In genomic region chr9:105191508-105192118, GRCh38 we compare ENCODE assay signal across 1 cellular context.
A peak's percentile ranks its signal among the peaks of the same experiment; 100 is the strongest.
TF ChIP-seq lines count a peak whose summit lies in the region.

No MANE protein-coding gene starts in this region.

TF ChIP-seq in HepG2, 621 proteins besides CTCF, POLR2A, EP300 and RAD21 (continued from another document and continues in another):
- TF ChIP-seq, protein P1, sequence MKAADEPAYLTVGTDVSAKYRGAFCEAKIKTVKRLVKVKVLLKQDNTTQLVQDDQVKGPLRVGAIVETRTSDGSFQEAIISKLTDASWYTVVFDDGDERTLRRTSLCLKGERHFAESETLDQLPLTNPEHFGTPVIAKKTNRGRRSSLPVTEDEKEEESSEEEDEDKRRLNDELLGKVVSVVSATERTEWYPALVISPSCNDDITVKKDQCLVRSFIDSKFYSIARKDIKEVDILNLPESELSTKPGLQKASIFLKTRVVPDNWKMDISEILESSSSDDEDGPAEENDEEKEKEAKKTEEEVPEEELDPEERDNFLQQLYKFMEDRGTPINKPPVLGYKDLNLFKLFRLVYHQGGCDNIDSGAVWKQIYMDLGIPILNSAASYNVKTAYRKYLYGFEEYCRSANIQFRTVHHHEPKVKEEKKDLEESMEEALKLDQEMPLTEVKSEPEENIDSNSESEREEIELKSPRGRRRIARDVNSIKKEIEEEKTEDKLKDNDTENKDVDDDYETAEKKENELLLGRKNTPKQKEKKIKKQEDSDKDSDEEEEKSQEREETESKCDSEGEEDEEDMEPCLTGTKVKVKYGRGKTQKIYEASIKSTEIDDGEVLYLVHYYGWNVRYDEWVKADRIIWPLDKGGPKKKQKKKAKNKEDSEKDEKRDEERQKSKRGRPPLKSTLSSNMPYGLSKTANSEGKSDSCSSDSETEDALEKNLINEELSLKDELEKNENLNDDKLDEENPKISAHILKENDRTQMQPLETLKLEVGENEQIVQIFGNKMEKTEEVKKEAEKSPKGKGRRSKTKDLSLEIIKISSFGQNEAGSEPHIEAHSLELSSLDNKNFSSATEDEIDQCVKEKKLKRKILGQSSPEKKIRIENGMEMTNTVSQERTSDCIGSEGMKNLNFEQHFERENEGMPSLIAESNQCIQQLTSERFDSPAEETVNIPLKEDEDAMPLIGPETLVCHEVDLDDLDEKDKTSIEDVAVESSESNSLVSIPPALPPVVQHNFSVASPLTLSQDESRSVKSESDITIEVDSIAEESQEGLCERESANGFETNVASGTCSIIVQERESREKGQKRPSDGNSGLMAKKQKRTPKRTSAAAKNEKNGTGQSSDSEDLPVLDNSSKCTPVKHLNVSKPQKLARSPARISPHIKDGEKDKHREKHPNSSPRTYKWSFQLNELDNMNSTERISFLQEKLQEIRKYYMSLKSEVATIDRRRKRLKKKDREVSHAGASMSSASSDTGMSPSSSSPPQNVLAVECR (CRISPR knock-in tag; IDR thresholded peaks at IDR 0.05; ENCODE audit: borderline replicate concordance): peak; percentile 45; the same call in 1 of the 2 replicates
- TF ChIP-seq ZBTB39 (CRISPR knock-in tag; IDR thresholded peaks at IDR 0.05) (peak; percentile 58; the same call in 1 of the 2 replicates), GABPA (IDR thresholded peaks at IDR 0.05; ENCODE audit: low read depth, low read length) (no peak), GABPA (CRISPR knock-in tag; IDR thresholded peaks at IDR 0.05; ENCODE audit: low read depth) (peak; percentile 32; the same call in 1 of the 2 replicates), ZNF577 (CRISPR knock-in tag; IDR thresholded peaks at IDR 0.05; ENCODE audit: borderline replicate concordance, low read depth) (no peak), ZNF362 (CRISPR knock-in tag; IDR thresholded peaks at IDR 0.05; ENCODE audit: borderline replicate concordance) (peak; percentile 60; the same call in 1 of the 2 replicates), PCBP1 (IDR thresholded peaks at IDR 0.05; ENCODE audit: borderline replicate concordance, low read depth, low read length) (no peak), HMG20B (CRISPR knock-in tag; conservative IDR thresholded peaks at IDR 0.05) (peak; percentile 76; the same call in 1 of the 2 replicates), ZNF264 (CRISPR knock-in tag; IDR thresholded peaks at IDR 0.05) (peak; percentile 58; the same call in 1 of the 2 replicates), SP1 (IDR thresholded peaks at IDR 0.05) (no peak), SP1 (CRISPR knock-in tag; IDR thresholded peaks at IDR 0.05) (no peak), SOX13 (IDR thresholded peaks at IDR 0.05) (peak; percentile 66), SOX13 (CRISPR knock-in tag; conservative IDR thresholded peaks at IDR 0.05 in 1 of 2, IDR thresholded peaks at IDR 0.05 in 1 of 2) (peak in 1 of 2 experiments; percentile 87; a peak in 2 of 4 replicates), SOX6 (IDR thresholded peaks at IDR 0.05) (no peak), SOX6 (CRISPR knock-in tag; IDR thresholded peaks at IDR 0.05) (peak; percentile 86), ZNF12 (CRISPR knock-in tag; IDR thresholded peaks at IDR 0.05) (peak; percentile 31; the same call in 1 of the 2 replicates), NPAS2 (CRISPR knock-in tag; IDR thresholded peaks at IDR 0.05; ENCODE audit: borderline replicate concordance) (peak; percentile 71; the same call in 1 of the 2 replicates), GATAD2A (CRISPR knock-in tag; IDR thresholded peaks at IDR 0.05) (peak; percentile 95), SIX1 (CRISPR knock-in tag; IDR thresholded peaks at IDR 0.05; ENCODE audit: borderline replicate concordance) (peak; percentile 82), MIER2 (CRISPR knock-in tag; IDR thresholded peaks at IDR 0.05) (no peak), NR1H2 (CRISPR knock-in tag; IDR thresholded peaks at IDR 0.05; ENCODE audit: borderline replicate concordance, low read depth) (no peak), MAFG (CRISPR knock-in tag; IDR thresholded peaks at IDR 0.05) (no peak), ZNF839 (CRISPR knock-in tag; IDR thresholded peaks at IDR 0.05; ENCODE audit: borderline replicate concordance) (no peak), ESRRA (CRISPR knock-in tag; IDR thresholded peaks at IDR 0.05; ENCODE audit: low read depth) (peak; percentile 76), NR2F6 (IDR thresholded peaks at IDR 0.05) (peak; percentile 80), NR2F6 (CRISPR knock-in tag; IDR thresholded peaks at IDR 0.05) (peak; percentile 80), FOXP1 (IDR thresholded peaks at IDR 0.05) (no peak), FOXP1 (CRISPR knock-in tag; IDR thresholded peaks at IDR 0.05) (peak; percentile 55; the same call in 1 of the 2 replicates), SAP130 (CRISPR knock-in tag; IDR thresholded peaks at IDR 0.05; ENCODE audit: low read depth) (peak; percentile 58), FOXA3 (CRISPR knock-in tag; IDR thresholded peaks at IDR 0.05) (peak; percentile 80), RXRB (CRISPR knock-in tag; IDR thresholded peaks at IDR 0.05; ENCODE audit: borderline replicate concordance) (peak; percentile 89), ZNF121 (CRISPR knock-in tag; IDR thresholded peaks at IDR 0.05) (peak; percentile 61; the same call in 1 of the 2 replicates), NONO (IDR thresholded peaks at IDR 0.05) (no peak), NONO (CRISPR knock-in tag; conservative IDR thresholded peaks at IDR 0.05) (no peak), ZBTB7B (CRISPR knock-in tag; IDR thresholded peaks at IDR 0.05) (no peak), TEAD3 (CRISPR knock-in tag; optimal IDR thresholded peaks at IDR 0.05; ENCODE audit: borderline replicate concordance) (no peak), ZHX2 (IDR thresholded peaks at IDR 0.05; ENCODE audit: low read depth) (peak; percentile 33; the same call in 1 of the 2 replicates), ZHX2 (CRISPR knock-in tag; IDR thresholded peaks at IDR 0.05; ENCODE audit: borderline replicate concordance) (no peak), ZNF281 (CRISPR knock-in tag; IDR thresholded peaks at IDR 0.05; ENCODE audit: borderline replicate concordance) (peak; percentile 68; the same call in 1 of the 2 replicates)
- TF ChIP-seq, protein P2, sequence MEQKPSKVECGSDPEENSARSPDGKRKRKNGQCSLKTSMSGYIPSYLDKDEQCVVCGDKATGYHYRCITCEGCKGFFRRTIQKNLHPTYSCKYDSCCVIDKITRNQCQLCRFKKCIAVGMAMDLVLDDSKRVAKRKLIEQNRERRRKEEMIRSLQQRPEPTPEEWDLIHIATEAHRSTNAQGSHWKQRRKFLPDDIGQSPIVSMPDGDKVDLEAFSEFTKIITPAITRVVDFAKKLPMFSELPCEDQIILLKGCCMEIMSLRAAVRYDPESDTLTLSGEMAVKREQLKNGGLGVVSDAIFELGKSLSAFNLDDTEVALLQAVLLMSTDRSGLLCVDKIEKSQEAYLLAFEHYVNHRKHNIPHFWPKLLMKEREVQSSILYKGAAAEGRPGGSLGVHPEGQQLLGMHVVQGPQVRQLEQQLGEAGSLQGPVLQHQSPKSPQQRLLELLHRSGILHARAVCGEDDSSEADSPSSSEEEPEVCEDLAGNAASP (CRISPR knock-in tag; IDR thresholded peaks at IDR 0.05; ENCODE audit: borderline replicate concordance): peak; percentile 65; the same call in 1 of the 2 replicates
- TF ChIP-seq, protein P3, sequence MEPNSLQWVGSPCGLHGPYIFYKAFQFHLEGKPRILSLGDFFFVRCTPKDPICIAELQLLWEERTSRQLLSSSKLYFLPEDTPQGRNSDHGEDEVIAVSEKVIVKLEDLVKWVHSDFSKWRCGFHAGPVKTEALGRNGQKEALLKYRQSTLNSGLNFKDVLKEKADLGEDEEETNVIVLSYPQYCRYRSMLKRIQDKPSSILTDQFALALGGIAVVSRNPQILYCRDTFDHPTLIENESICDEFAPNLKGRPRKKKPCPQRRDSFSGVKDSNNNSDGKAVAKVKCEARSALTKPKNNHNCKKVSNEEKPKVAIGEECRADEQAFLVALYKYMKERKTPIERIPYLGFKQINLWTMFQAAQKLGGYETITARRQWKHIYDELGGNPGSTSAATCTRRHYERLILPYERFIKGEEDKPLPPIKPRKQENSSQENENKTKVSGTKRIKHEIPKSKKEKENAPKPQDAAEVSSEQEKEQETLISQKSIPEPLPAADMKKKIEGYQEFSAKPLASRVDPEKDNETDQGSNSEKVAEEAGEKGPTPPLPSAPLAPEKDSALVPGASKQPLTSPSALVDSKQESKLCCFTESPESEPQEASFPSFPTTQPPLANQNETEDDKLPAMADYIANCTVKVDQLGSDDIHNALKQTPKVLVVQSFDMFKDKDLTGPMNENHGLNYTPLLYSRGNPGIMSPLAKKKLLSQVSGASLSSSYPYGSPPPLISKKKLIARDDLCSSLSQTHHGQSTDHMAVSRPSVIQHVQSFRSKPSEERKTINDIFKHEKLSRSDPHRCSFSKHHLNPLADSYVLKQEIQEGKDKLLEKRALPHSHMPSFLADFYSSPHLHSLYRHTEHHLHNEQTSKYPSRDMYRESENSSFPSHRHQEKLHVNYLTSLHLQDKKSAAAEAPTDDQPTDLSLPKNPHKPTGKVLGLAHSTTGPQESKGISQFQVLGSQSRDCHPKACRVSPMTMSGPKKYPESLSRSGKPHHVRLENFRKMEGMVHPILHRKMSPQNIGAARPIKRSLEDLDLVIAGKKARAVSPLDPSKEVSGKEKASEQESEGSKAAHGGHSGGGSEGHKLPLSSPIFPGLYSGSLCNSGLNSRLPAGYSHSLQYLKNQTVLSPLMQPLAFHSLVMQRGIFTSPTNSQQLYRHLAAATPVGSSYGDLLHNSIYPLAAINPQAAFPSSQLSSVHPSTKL (CRISPR knock-in tag; IDR thresholded peaks at IDR 0.05): peak; percentile 98
